ENCODE assay signal across 1 cellular context in the genomic region with DNA sequence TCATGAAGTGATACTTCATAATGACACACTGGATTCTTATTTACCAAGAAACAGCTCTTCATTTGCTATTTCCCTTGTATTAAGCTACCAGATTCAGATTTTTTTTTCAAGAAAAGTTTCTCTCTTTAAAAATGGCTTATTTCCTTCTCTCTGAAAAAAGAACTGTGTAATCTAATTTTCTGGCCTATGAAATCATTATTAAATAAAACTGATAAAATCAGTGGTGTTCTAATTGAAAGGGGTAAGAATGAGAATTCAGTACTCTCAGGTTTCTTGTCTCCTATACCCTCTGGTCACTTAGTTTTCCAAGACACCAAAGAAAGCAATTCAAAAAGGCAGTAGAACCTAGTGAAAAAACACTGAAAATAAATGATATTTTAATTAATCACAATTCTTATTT.
A peak's percentile ranks its signal among the peaks of the same experiment; 100 is the strongest.
TF ChIP-seq lines count a peak whose summit lies in the region.

No MANE protein-coding gene starts in this region.

TF ChIP-seq in SK-N-SH treated with all-trans-retinoic acid at 6 μM for 48 hours, 23 proteins besides CTCF, POLR2A, EP300 and RAD21:
- TF ChIP-seq, protein P1, sequence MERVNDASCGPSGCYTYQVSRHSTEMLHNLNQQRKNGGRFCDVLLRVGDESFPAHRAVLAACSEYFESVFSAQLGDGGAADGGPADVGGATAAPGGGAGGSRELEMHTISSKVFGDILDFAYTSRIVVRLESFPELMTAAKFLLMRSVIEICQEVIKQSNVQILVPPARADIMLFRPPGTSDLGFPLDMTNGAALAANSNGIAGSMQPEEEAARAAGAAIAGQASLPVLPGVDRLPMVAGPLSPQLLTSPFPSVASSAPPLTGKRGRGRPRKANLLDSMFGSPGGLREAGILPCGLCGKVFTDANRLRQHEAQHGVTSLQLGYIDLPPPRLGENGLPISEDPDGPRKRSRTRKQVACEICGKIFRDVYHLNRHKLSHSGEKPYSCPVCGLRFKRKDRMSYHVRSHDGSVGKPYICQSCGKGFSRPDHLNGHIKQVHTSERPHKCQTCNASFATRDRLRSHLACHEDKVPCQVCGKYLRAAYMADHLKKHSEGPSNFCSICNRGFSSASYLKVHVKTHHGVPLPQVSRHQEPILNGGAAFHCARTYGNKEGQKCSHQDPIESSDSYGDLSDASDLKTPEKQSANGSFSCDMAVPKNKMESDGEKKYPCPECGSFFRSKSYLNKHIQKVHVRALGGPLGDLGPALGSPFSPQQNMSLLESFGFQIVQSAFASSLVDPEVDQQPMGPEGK (CRISPR knock-in tag; IDR thresholded peaks at IDR 0.05; ENCODE audit: borderline replicate concordance) = no peak
- peak; percentile 71 for TF ChIP-seq ISL1 (CRISPR knock-in tag; IDR thresholded peaks at IDR 0.05)
- TF ChIP-seq, protein P2, sequence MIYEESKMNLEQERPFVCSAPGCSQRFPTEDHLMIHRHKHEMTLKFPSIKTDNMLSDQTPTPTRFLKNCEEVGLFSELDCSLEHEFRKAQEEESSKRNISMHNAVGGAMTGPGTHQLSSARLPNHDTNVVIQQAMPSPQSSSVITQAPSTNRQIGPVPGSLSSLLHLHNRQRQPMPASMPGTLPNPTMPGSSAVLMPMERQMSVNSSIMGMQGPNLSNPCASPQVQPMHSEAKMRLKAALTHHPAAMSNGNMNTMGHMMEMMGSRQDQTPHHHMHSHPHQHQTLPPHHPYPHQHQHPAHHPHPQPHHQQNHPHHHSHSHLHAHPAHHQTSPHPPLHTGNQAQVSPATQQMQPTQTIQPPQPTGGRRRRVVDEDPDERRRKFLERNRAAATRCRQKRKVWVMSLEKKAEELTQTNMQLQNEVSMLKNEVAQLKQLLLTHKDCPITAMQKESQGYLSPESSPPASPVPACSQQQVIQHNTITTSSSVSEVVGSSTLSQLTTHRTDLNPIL (CRISPR knock-in tag; IDR thresholded peaks at IDR 0.05; ENCODE audit: low read depth) = peak; percentile 81
